Comparison of ENCODE assay signal across 22 cellular contexts in genomic region chr12:13530966-13531365, GRCh38.
DNase-seq lines count a peak whose midpoint lies in the region; ATAC-seq and TF ChIP-seq lines count a peak whose summit lies in the region.
"Had no signal": no experiment of that assay in that cellular context is flagged by ENCODE, and none has a peak within 500 bp of the region (broad histone marks: within the 10 kb centered on the region; RNA-seq: fewer than 3 reads in every experiment).

No MANE protein-coding gene starts in this region.

- DNase-seq in DMS79 treated with DMSO at 0.1 percent for 48 hours (lab: John Stamatoyannopoulos, UW) (peak; percentile 83), NCI-H2029 (lab: John Stamatoyannopoulos, UW) (peak; percentile 43), NCI-H69 (lab: John Stamatoyannopoulos, UW) (peak; percentile 95), midbrain (lab: John Stamatoyannopoulos, UW) (peak; percentile 44), SIG-M5 (lab: John Stamatoyannopoulos, UW) (no peak), mesothelial cell of epicardium (ENCODE audit: low spot score in 2 of 2, unreplicated experiment in 2 of 2) (no peak), SKM-1 (lab: John Stamatoyannopoulos, UW; ENCODE audit: unreplicated experiment) (no peak)
- DNase-seq: activated CD4-positive, alpha-beta T cell treated with anti-CD3 and anti-CD28 coated beads, Interleukin-2, amount 10 ng/mL, durations not matched to agents 7 days and 5 days; activated CD8-positive, alpha-beta memory T cell treated with anti-CD3 and anti-CD28 coated beads, Interleukin-2, amount 10 ng/mL, durations not matched to agents 7 days and 5 days; Caco-2; cortex of kidney; IMR-90; kidney glomerular epithelial cell; naive thymus-derived CD4-positive, alpha-beta T cell; NCI-H1930; ovary; stimulated activated CD4-positive, alpha-beta T cell treated with anti-CD3 and anti-CD28 coated beads, Interleukin-15, amount 100 ng/mL, for 24 hours; T-helper 2 cell had no signal

- H3K36me3 Mint-ChIP-seq in mesothelial cell of epicardium: no peaks in the 10 kb centered on the region
- H3K36me3 Mint-ChIP-seq: activated CD8-positive, alpha-beta memory T cell treated with anti-CD3 and anti-CD28 coated beads, Interleukin-2, amount 10 ng/mL, durations not matched to agents 7 days and 5 days; activated naive CD4-positive, alpha-beta T cell treated with anti-CD3 and anti-CD28 coated beads, Interleukin-2, amount 50 U/mL, for 24 hours; memory B cell; naive thymus-derived CD4-positive, alpha-beta T cell had no signal

- no peak overlapping the region for H3K27ac Mint-ChIP-seq in mesothelial cell of epicardium
- H3K27ac Mint-ChIP-seq: activated CD4-positive, alpha-beta T cell treated with anti-CD3 and anti-CD28 coated beads, Interleukin-2, amount 10 ng/mL, durations not matched to agents 7 days and 5 days; activated CD8-positive, alpha-beta memory T cell treated with anti-CD3 and anti-CD28 coated beads, Interleukin-2, amount 10 ng/mL, durations not matched to agents 7 days and 5 days; activated naive CD4-positive, alpha-beta T cell treated with anti-CD3 and anti-CD28 coated beads, Interleukin-2, amount 50 U/mL, for 24 hours; memory B cell; naive thymus-derived CD4-positive, alpha-beta T cell had no signal

- no peaks in the 10 kb centered on the region for H3K27me3 Mint-ChIP-seq in mesothelial cell of epicardium (ENCODE audit: low read depth)
- H3K27me3 Mint-ChIP-seq: memory B cell had no signal

- peaks cover 4% of the 10 kb centered on the region for H3K4me1 Mint-ChIP-seq in mesothelial cell of epicardium
- H3K4me1 Mint-ChIP-seq: activated CD4-positive, alpha-beta T cell treated with anti-CD3 and anti-CD28 coated beads, Interleukin-2, amount 10 ng/mL, durations not matched to agents 7 days and 5 days; activated CD8-positive, alpha-beta memory T cell treated with anti-CD3 and anti-CD28 coated beads, Interleukin-2, amount 10 ng/mL, durations not matched to agents 7 days and 5 days; activated naive CD4-positive, alpha-beta T cell treated with anti-CD3 and anti-CD28 coated beads, Interleukin-2, amount 50 U/mL, for 24 hours had no signal

- no peaks in the 10 kb centered on the region for H3K9me3 Mint-ChIP-seq in mesothelial cell of epicardium
- H3K9me3 Mint-ChIP-seq: activated CD4-positive, alpha-beta T cell treated with anti-CD3 and anti-CD28 coated beads, Interleukin-2, amount 10 ng/mL, durations not matched to agents 7 days and 5 days; activated naive CD4-positive, alpha-beta T cell treated with anti-CD3 and anti-CD28 coated beads, Interleukin-2, amount 50 U/mL, for 24 hours; memory B cell had no signal

- no peak for TF ChIP-seq CTCF in mesothelial cell of epicardium (IDR thresholded peaks at IDR 0.05; ENCODE audit: unreplicated experiment)

- ATAC-seq in HG02763 (IDR thresholded peaks at IDR 0.05; ENCODE audit: unreplicated experiment): no peak
- ATAC-seq: activated CD8-positive, alpha-beta memory T cell treated with anti-CD3 and anti-CD28 coated beads, Interleukin-2, amount 10 ng/mL, durations not matched to agents 7 days and 5 days; naive thymus-derived CD4-positive, alpha-beta T cell; sciatic nerve had no signal

- H3K4me3 Mint-ChIP-seq in mesothelial cell of epicardium: no peak overlapping the region
- H3K4me3 Mint-ChIP-seq: activated CD4-positive, alpha-beta T cell treated with anti-CD3 and anti-CD28 coated beads, Interleukin-2, amount 10 ng/mL, durations not matched to agents 7 days and 5 days; activated CD8-positive, alpha-beta memory T cell treated with anti-CD3 and anti-CD28 coated beads, Interleukin-2, amount 10 ng/mL, durations not matched to agents 7 days and 5 days; activated naive CD4-positive, alpha-beta T cell treated with anti-CD3 and anti-CD28 coated beads, Interleukin-2, amount 50 U/mL, for 24 hours; memory B cell; naive thymus-derived CD4-positive, alpha-beta T cell had no signal

Comparison
In these comparisons a context has a peak if more than half of its experiments do, and no peak if none do; other contexts are left out.
1. DNase-seq: peak in DMS79 treated with DMSO at 0.1 percent for 48 hours (single experiment), NCI-H2029 (single experiment), NCI-H69 (single experiment) and midbrain (single experiment); none in SIG-M5 (single experiment), mesothelial cell of epicardium (0 of 2) and SKM-1 (single experiment).